Comparison of ENCODE assay signal across 8 cellular contexts in the genomic region with DNA sequence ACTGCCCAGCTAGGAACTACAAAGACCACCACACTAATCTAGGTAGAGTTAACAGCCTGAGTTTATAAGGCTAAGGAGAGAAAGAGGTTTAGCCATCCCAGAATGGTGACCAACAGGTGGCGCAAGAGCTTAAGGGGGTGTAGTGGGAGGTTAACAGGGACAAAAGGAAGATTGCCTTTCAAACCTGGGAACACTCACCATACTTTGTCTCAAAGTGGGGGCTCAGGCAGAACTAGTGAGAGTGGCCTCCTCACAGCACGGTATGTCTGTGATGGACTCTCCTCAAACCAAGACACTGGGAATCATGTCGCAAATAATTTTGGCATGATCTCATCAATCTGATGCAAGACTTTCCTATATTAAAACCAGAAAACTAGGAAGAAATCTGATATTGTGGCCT. TPM values are rescaled to one million over a fixed set of nuclear protein-coding genes. Genes with fewer than 3 reads are reported as not detected.
A peak's percentile ranks its signal among the peaks of the same experiment; 100 is the strongest.
DNase-seq lines count a peak whose midpoint lies in the region; ATAC-seq and TF ChIP-seq lines count a peak whose summit lies in the region.

No MANE protein-coding gene starts in this region.

- peak; percentile 26 for DNase-seq in NCI-H345 (lab: John Stamatoyannopoulos, UW)
- DNase-seq in NCI-H345 treated with DMSO at 0.1 percent for 48 hours (lab: John Stamatoyannopoulos, UW; ENCODE audit: unreplicated experiment), result no peak
- peak; percentile 78 for DNase-seq in NCI-H82 (lab: John Stamatoyannopoulos, UW)
- DNase-seq in activated T-cell treated with anti-CD3 and anti-CD28 coated beads for 1 hour (ENCODE audit: low read depth), result peak; percentile 59
- peak; percentile 59 for DNase-seq in fibroblast of mammary gland (ENCODE audit: low read depth)
- no peak for DNase-seq in spleen

- TF ChIP-seq POLR2A in spleen (IDR thresholded peaks at IDR 0.05), result no peak

- ATAC-seq in HG03432 (IDR thresholded peaks at IDR 0.05; ENCODE audit: unreplicated experiment), result no peak
- no peak for ATAC-seq in HG02678 (IDR thresholded peaks at IDR 0.05; ENCODE audit: unreplicated experiment)

- H3K27ac ChIP-seq in spleen, result no peak overlapping the region

- H3K36me3 ChIP-seq in spleen, result peaks cover 3 to 100% (median 79%) of the 10 kb centered on the region in 6 donors

- 75 to 96% (median 85%) methylated on average over 3 of the region's 3 CpGs for WGBS in spleen, 5 donors

- TF ChIP-seq CTCF in fibroblast of mammary gland (conservative IDR thresholded peaks at IDR 0.05; ENCODE audit: control insufficient read depth, insufficient read depth, low read depth, low read length), result peak; percentile 6
- TF ChIP-seq CTCF in spleen (IDR thresholded peaks at IDR 0.05 in 8 of 11, conservative IDR thresholded peaks at IDR 0.05 in 3 of 11), result peak in 10 of 11 experiments; percentile 13 to 59 (median 53)

- no peaks in the 10 kb centered on the region for H3K27me3 ChIP-seq in spleen (replicated peaks in 1 of 7)

- intact Hi-C loops in spleen (cut with DNase I; ENCODE audit: low total_unique reads), result no loop called here

- H3K4me3 ChIP-seq in fibroblast of mammary gland (ENCODE audit: control insufficient read depth, low read depth, low read length) (no peak overlapping the region), spleen (no peak overlapping the region)

- peaks cover 0 to 3% (median 0%) of the 10 kb centered on the region in 6 donors for H3K4me1 ChIP-seq in spleen

- H3K9me3 ChIP-seq in spleen, result no peaks in the 10 kb centered on the region

RNA-seq across cellular contexts. Expression of a gene that starts 23.4 kb away (rescaled TPM):
- total RNA-seq in spleen, result 100 to 1,000 TPM; 243 to 312 (median 269) TPM
- 100 to 1,000 TPM in 2 of 3 donors, 10 to 100 TPM in 1; 88.8 to 137 (median 122) TPM for polyA plus RNA-seq in spleen

Comparison
In these comparisons a context has a peak if more than half of its experiments do, and no peak if none do; other contexts are left out.
1. DNase-seq: peak in NCI-H345 (single experiment), NCI-H82 (single experiment), activated T-cell treated with anti-CD3 and anti-CD28 coated beads for 1 hour (single experiment) and fibroblast of mammary gland (single experiment); none in NCI-H345 treated with DMSO at 0.1 percent for 48 hours (single experiment) and spleen (single experiment).